In genomic region chr5:140546851-140547507, GRCh38 we compare ENCODE assay signal across 1 cellular context.
TF ChIP-seq lines count a peak whose summit lies in the region.

No MANE protein-coding gene starts in this region.

TF ChIP-seq in HepG2, 621 proteins besides CTCF, POLR2A, EP300 and RAD21 (continued from another document):
- TF ChIP-seq HMGXB4 (CRISPR knock-in tag; IDR thresholded peaks at IDR 0.05; ENCODE audit: borderline replicate concordance in 1 of 2, low read depth in 1 of 2) (peak in 1 of 2 experiments; percentile 42; a peak in 1 of 4 replicates), ZNF792 (CRISPR knock-in tag; IDR thresholded peaks at IDR 0.05) (no peak), ZSCAN29 (CRISPR knock-in tag; conservative IDR thresholded peaks at IDR 0.05) (peak; percentile 42; the same call in 1 of the 2 replicates), ZNF281 (CRISPR knock-in tag; IDR thresholded peaks at IDR 0.05; ENCODE audit: borderline replicate concordance) (0 out of 2 replicates have a peak, but pooled peaks have one; percentile 6), XRCC5 (optimal IDR thresholded peaks at IDR 0.05; ENCODE audit: low read length) (peak; percentile 4), ZNF670 (CRISPR knock-in tag; IDR thresholded peaks at IDR 0.05; ENCODE audit: borderline replicate concordance) (peak; percentile 61; the same call in 1 of the 2 replicates), ZNF34 (CRISPR knock-in tag; IDR thresholded peaks at IDR 0.05; ENCODE audit: borderline replicate concordance) (0 out of 2 replicates have a peak, but pooled peaks have one; percentile 73), ZBTB43 (CRISPR knock-in tag; conservative IDR thresholded peaks at IDR 0.05) (no peak), ZNF878 (CRISPR knock-in tag; IDR thresholded peaks at IDR 0.05) (0 out of 2 replicates have a peak, but pooled peaks have one; percentile 22), HNF1A (IDR thresholded peaks at IDR 0.05; ENCODE audit: low read depth) (no peak), HNF1A (CRISPR knock-in tag; IDR thresholded peaks at IDR 0.05; ENCODE audit: borderline replicate concordance) (no peak), SIN3A (IDR thresholded peaks at IDR 0.05; ENCODE audit: borderline replicate concordance, low read depth, low read length) (peak; percentile 23; the same call in 1 of the 2 replicates), FUBP1 (CRISPR knock-in tag; IDR thresholded peaks at IDR 0.05; ENCODE audit: borderline replicate concordance) (peak; percentile 70; the same call in 1 of the 2 replicates), NFKB2 (CRISPR knock-in tag; IDR thresholded peaks at IDR 0.05; ENCODE audit: borderline replicate concordance) (no peak), REPIN1 (CRISPR knock-in tag; IDR thresholded peaks at IDR 0.05; ENCODE audit: borderline replicate concordance, low read depth) (0 out of 2 replicates have a peak, but pooled peaks have one; percentile 56), ZNF710 (CRISPR knock-in tag; IDR thresholded peaks at IDR 0.05; ENCODE audit: borderline replicate concordance) (0 out of 2 replicates have a peak, but pooled peaks have one; percentile 5), ZNF496 (CRISPR knock-in tag; IDR thresholded peaks at IDR 0.05; ENCODE audit: insufficient replicate concordance) (no peak), NR2C2 (CRISPR knock-in tag; IDR thresholded peaks at IDR 0.05; ENCODE audit: borderline replicate concordance) (0 out of 2 replicates have a peak, but pooled peaks have one; percentile 31), ZNF234 (CRISPR knock-in tag; conservative IDR thresholded peaks at IDR 0.05) (0 out of 2 replicates have a peak, but pooled peaks have one; percentile 24), ZNF136 (CRISPR knock-in tag; IDR thresholded peaks at IDR 0.05; ENCODE audit: low read depth) (0 out of 2 replicates have a peak, but pooled peaks have one; percentile 15), ASH2L (IDR thresholded peaks at IDR 0.05; ENCODE audit: insufficient read length, low read depth, low read length) (peak; percentile 73), PAWR (CRISPR knock-in tag; IDR thresholded peaks at IDR 0.05; ENCODE audit: borderline replicate concordance) (no peak), ZNF770 (CRISPR knock-in tag; IDR thresholded peaks at IDR 0.05) (peak; percentile 31; the same call in 1 of the 2 replicates), ARID2 (CRISPR knock-in tag; IDR thresholded peaks at IDR 0.05; ENCODE audit: borderline replicate concordance) (0 out of 2 replicates have a peak, but pooled peaks have one; percentile 22), UBTF (CRISPR knock-in tag; IDR thresholded peaks at IDR 0.05) (peak; percentile 94), ZNF704 (CRISPR knock-in tag; IDR thresholded peaks at IDR 0.05; ENCODE audit: borderline replicate concordance) (no peak), DR1 (CRISPR knock-in tag; IDR thresholded peaks at IDR 0.05) (no peak), STAG1 (CRISPR knock-in tag; IDR thresholded peaks at IDR 0.05) (no peak), ZNF550 (CRISPR knock-in tag; IDR thresholded peaks at IDR 0.05; ENCODE audit: borderline replicate concordance) (no peak), ZMAT5 (CRISPR knock-in tag; IDR thresholded peaks at IDR 0.05; ENCODE audit: borderline replicate concordance, low read depth) (no peak), ZNF180 (CRISPR knock-in tag; IDR thresholded peaks at IDR 0.05; ENCODE audit: borderline replicate concordance, low read depth) (no peak)
TF ChIP-seq in HepG2: peak in this region for 97.
